In the genomic region with DNA sequence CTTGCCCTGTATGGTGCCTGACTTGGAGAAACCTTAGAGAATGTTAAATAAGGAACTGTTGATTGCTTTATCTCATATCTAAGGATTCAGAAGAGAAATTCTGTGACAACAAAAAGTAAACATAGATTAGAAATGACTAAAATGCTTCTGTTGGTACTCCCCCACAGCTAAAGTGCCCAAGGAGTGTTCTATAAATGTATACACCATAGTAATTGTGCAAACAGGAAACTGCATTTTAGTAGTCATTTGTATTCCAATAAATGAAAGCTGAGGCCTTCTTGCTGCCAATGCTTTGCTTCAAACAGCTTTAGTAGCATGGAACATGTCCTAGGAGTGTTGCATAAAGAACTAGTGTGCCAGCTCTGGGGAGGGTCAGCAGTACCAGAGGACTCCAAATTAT, we compare ENCODE assay signal across 18 cellular contexts.
"Had no signal": no experiment of that assay in that cellular context is flagged by ENCODE, and none has a peak within 500 bp of the region (broad histone marks: within the 10 kb centered on the region; RNA-seq: fewer than 3 reads in every experiment).

No MANE protein-coding gene starts in this region.

- H3K27me3 ChIP-seq: neutrophil, right lobe of liver, testis, tibial nerve, upper lobe of right lung, vagina had no signal

- ATAC-seq: naive thymus-derived CD8-positive, alpha-beta T cell; psoas muscle; right lobe of liver; stimulated activated effector memory CD8-positive, alpha-beta T cell treated with anti-CD3 and anti-CD28 coated beads, Interleukin-12 subunit alpha, Interleukin-12 subunit beta, amount 100 ng/mL, for 72 hours; stimulated activated naive CD8-positive, alpha-beta T cell treated with anti-CD3 and anti-CD28 coated beads, Interleukin-15, amount 100 ng/mL, for 72 hours; upper lobe of right lung had no signal

- H3K36me3 ChIP-seq: neutrophil, right lobe of liver, tibial nerve, upper lobe of right lung, vagina had no signal

- H3K4me1 ChIP-seq: psoas muscle, right lobe of liver, testis, tibial nerve, upper lobe of right lung, vagina had no signal

- H3K27ac ChIP-seq: dorsolateral prefrontal cortex, neutrophil, psoas muscle, right lobe of liver, testis, tibial nerve, upper lobe of right lung, vagina had no signal

- H3K4me3 ChIP-seq: dorsolateral prefrontal cortex, psoas muscle, right lobe of liver, testis, tibial nerve, upper lobe of right lung, vagina had no signal

- H3K9me3 ChIP-seq: neutrophil, psoas muscle, right lobe of liver, testis, tibial nerve, upper lobe of right lung, vagina had no signal

- DNase-seq: cortex of kidney; dorsolateral prefrontal cortex; effector CD8-positive, alpha-beta T cell; hippocampal formation; kidney glomerular epithelial cell; naive thymus-derived CD8-positive, alpha-beta T cell; psoas muscle; retina; right lobe of liver; stimulated activated CD4-positive, alpha-beta T cell treated with anti-CD3 and anti-CD28 coated beads, Interleukin-4, amount 100 ng/mL, for 1 hour; stimulated activated CD8-positive, alpha-beta memory T cell treated with anti-CD3 and anti-CD28 coated beads, Interleukin-4, amount 100 ng/mL, for 48 hours; stimulated activated naive CD8-positive, alpha-beta T cell treated with anti-CD3 and anti-CD28 coated beads, Interleukin-15, amount 100 ng/mL, for 72 hours; testis; upper lobe of right lung had no signal
